9 cellular contexts compared by ENCODE assay signal in the genomic region with DNA sequence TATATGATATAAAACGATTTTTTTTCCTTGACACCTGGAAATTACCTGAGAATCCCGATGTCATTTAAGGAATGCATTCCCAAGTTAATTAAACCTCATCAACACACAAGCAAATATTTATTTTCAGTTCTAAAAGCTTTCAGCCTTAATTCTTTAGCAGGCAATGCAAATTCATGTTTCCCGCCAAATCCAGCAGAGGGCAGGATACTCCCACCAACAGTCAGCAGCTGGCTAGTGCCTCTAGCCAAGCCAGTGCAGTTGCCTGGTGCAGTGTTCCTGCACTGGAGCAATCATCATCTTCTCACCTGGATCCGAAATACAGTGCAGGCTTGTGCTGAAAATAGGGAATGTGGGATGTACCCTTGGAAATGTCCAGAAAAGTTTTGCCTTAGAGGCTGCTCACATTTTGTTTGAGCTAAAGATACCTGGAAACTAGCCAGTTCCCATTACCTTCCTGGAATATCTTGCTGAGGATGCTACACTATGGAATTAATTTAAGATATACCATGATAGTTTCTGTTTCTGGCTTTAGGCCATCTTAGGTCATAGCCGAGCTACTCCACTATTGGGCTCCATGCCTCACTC. TPM values are rescaled to one million over a fixed set of nuclear protein-coding genes. Genes with fewer than 3 reads are reported as not detected.
DNase-seq lines count a peak whose midpoint lies in the region; ATAC-seq and TF ChIP-seq lines count a peak whose summit lies in the region.
"Had no signal": no experiment of that assay in that cellular context is flagged by ENCODE, and none has a peak within 500 bp of the region (broad histone marks: within the 10 kb centered on the region; RNA-seq: fewer than 3 reads in every experiment).

No MANE protein-coding gene starts in this region.

- H3K9me3 Mint-ChIP-seq in HFFc6 = no peaks in the 10 kb centered on the region

- H3K9me3 ChIP-seq in right atrium auricular region (no peaks in the 10 kb centered on the region), gastrocnemius medialis (no peaks in the 10 kb centered on the region)
- H3K9me3 ChIP-seq: BLaER1 had no signal

- H3K36me3 ChIP-seq in right atrium auricular region (no peaks in the 10 kb centered on the region), gastrocnemius medialis (no peaks in the 10 kb centered on the region)
- H3K36me3 ChIP-seq: BLaER1 had no signal

- in situ Hi-C loops in gastrocnemius medialis (cut with MboI; ENCODE audit: low sequenced_read_pairs in 4 of 4) = loop anchor here in 2 of 4 donors (5.0 to 25.0 kb wide), 4 partner anchors 270 to 520 kb away; no protein-coding TSS in a partner anchor

- H3K27ac ChIP-seq in right atrium auricular region (no peak overlapping the region), gastrocnemius medialis (no peak overlapping the region)
- H3K27ac ChIP-seq: BLaER1 had no signal

- peak in 1 of 2 donors; percentile 56 for ATAC-seq in gastrocnemius medialis

- no peak overlapping the region for H3K4me3 ChIP-seq in right atrium auricular region
- no peak overlapping the region for H3K4me3 ChIP-seq in gastrocnemius medialis
- H3K4me3 ChIP-seq: BLaER1 had no signal

- no peak for TF ChIP-seq POLR2A in gastrocnemius medialis (IDR thresholded peaks at IDR 0.05)

- H3K4me3 Mint-ChIP-seq in HFFc6 = no peak overlapping the region

- peak; percentile 23 for DNase-seq in NCI-H2107 treated with DMSO at 0.1 percent for 48 hours (lab: John Stamatoyannopoulos, UW; ENCODE audit: unreplicated experiment)
- no peak for DNase-seq in NCI-H2107 (lab: John Stamatoyannopoulos, UW)
- DNase-seq in HFFc6 = peak; percentile 65
- DNase-seq in MV-4-11 (lab: John Stamatoyannopoulos, UW) = peak; percentile 65
- DNase-seq in T follicular helper cell (ENCODE audit: low read depth) = peak; percentile 57
- peak; percentile 51 for DNase-seq in amniotic epithelial cell (ENCODE audit: low read depth)
- DNase-seq in right atrium auricular region (ENCODE audit: low spot score) = peak; percentile 68
- peak; percentile 10 to 28 for DNase-seq in gastrocnemius medialis

- H3K4me1 Mint-ChIP-seq in HFFc6 (ENCODE audit: low read depth) = no peaks in the 10 kb centered on the region

- no peaks in the 10 kb centered on the region for H3K36me3 Mint-ChIP-seq in HFFc6 (ENCODE audit: low read depth)

- H3K4me1 ChIP-seq in right atrium auricular region (peaks cover 0 to 6% of the 10 kb centered on the region in 2 donors), gastrocnemius medialis (no peaks in the 10 kb centered on the region)
- H3K4me1 ChIP-seq: BLaER1 had no signal

- no peaks in the 10 kb centered on the region; the same call in 1 of the 2 replicates for H3K27me3 Mint-ChIP-seq in HFFc6 (ENCODE audit: insufficient read depth)

- intact Hi-C loops in gastrocnemius medialis (cut with DNase I; ENCODE audit: low total_unique reads) = loop anchor here (10.0 kb wide), 1 partner anchor 253 kb away; no protein-coding TSS in a partner anchor

- peak; percentile 81 for TF ChIP-seq CTCF in HFFc6 (IDR thresholded peaks at IDR 0.05)
- peak; percentile 31 to 84 for TF ChIP-seq CTCF in right atrium auricular region (IDR thresholded peaks at IDR 0.05)
- TF ChIP-seq CTCF in gastrocnemius medialis (IDR thresholded peaks at IDR 0.05 in 4 of 5, conservative IDR thresholded peaks at IDR 0.05 in 1 of 5) = peak in 4 of 5 experiments; percentile 32 to 65 (median 58)

- H3K27ac Mint-ChIP-seq in HFFc6 = no peak overlapping the region

- H3K27me3 ChIP-seq in right atrium auricular region = no peaks in the 10 kb centered on the region
- H3K27me3 ChIP-seq in gastrocnemius medialis = no peaks in the 10 kb centered on the region
- H3K27me3 ChIP-seq: BLaER1 had no signal

RNA-seq across cellular contexts. Expression of a gene that starts 48.4 kb away (rescaled TPM):
- total RNA-seq in HFFc6 (2021; fragmentation: NEBNext Ultra II Directional; extraction: Animal tissue kit (Norgen Biotek cat#: 25700)) = not detected
- total RNA-seq in right atrium auricular region (1 to 10 TPM; 3.3 to 4.8 TPM), gastrocnemius medialis (1 to 10 TPM in 3 of 4 donors, under 1 TPM in 1; 0.19 to 1.9 (median 1.6) TPM)
